Comparison of ENCODE assay signal across 12 cellular contexts in genomic region chr2:218964041-218964771, GRCh38. TPM values are rescaled to one million over a fixed set of nuclear protein-coding genes. Genes with fewer than 3 reads are reported as not detected.
DNase-seq lines count a peak whose midpoint lies in the region; ATAC-seq and TF ChIP-seq lines count a peak whose summit lies in the region.
"Had no signal": no experiment of that assay in that cellular context is flagged by ENCODE, and none has a peak within 500 bp of the region (broad histone marks: within the 10 kb centered on the region; RNA-seq: fewer than 3 reads in every experiment).

No MANE protein-coding gene starts in this region.

- H3K9ac ChIP-seq in fibroblast of lung (ENCODE audit: insufficient read depth, low read length), result no peak overlapping the region

- H3K4me3 Mint-ChIP-seq in MCF 10A (ENCODE audit: unreplicated experiment), result no peak overlapping the region

- intact Hi-C loops in MCF 10A (cut with micrococcal nuclease), result no loop called here
- intact Hi-C loops in breast epithelium (cut with DNase I; ENCODE audit: low total_unique reads), result no loop called here

- no peak overlapping the region for H3K27ac Mint-ChIP-seq in MCF 10A (ENCODE audit: low read depth, unreplicated experiment)

- H3K36me3 Mint-ChIP-seq in MCF 10A (ENCODE audit: insufficient read depth, unreplicated experiment), result no peaks in the 10 kb centered on the region

- no peak overlapping the region for H3K27ac ChIP-seq in breast epithelium
- H3K27ac ChIP-seq in fibroblast of lung (ENCODE audit: insufficient read depth, low read length), result peak overlapping the region; percentile 67
- H3K27ac ChIP-seq: C4-2B, hepatocyte, upper lobe of left lung had no signal

- H3K27me3 Mint-ChIP-seq in MCF 10A (ENCODE audit: insufficient read depth, unreplicated experiment), result peaks cover 68% of the 10 kb centered on the region

- H3K36me3 ChIP-seq in breast epithelium, result no peaks in the 10 kb centered on the region
- H3K36me3 ChIP-seq in fibroblast of lung (ENCODE audit: control insufficient read depth, insufficient read depth, low read length), result no peaks in the 10 kb centered on the region
- H3K36me3 ChIP-seq: upper lobe of left lung had no signal

- H3K79me2 ChIP-seq in fibroblast of lung (ENCODE audit: control insufficient read depth, insufficient read depth, low read length), result no peaks in the 10 kb centered on the region
- H3K79me2 ChIP-seq: hepatocyte had no signal

- peaks cover 3 to 12% of the 10 kb centered on the region in 2 donors for H3K4me1 ChIP-seq in breast epithelium
- H3K4me1 ChIP-seq in fibroblast of lung (ENCODE audit: control insufficient read depth, extremely low read depth, insufficient read depth, low read length), result peaks cover 12% of the 10 kb centered on the region

- H3K9me3 Mint-ChIP-seq in MCF 10A (ENCODE audit: unreplicated experiment), result no peaks in the 10 kb centered on the region

- H3K9me3 ChIP-seq in breast epithelium (no peaks in the 10 kb centered on the region), fibroblast of lung (ENCODE audit: control insufficient read depth, insufficient read depth, low read depth, low read length) (no peaks in the 10 kb centered on the region)
- H3K9me3 ChIP-seq: upper lobe of left lung had no signal

- H3K4me1 Mint-ChIP-seq in MCF 10A (ENCODE audit: insufficient read depth, unreplicated experiment), result peaks cover 13% of the 10 kb centered on the region

- no peak for TF ChIP-seq POLR2A in breast epithelium (IDR thresholded peaks at IDR 0.05)
- no peak for TF ChIP-seq POLR2A in GM18505 (IDR thresholded peaks at IDR 0.05; ENCODE audit: borderline replicate concordance, extremely low read depth, insufficient read depth, insufficient read length)

- H3K4me3 ChIP-seq in breast epithelium (no peak overlapping the region), fibroblast of lung (replicated peaks in 1 of 4; ENCODE audit: control extremely low read depth in 1 of 4, insufficient read depth in 1 of 4, low read depth in 3 of 4, low read length in 4 of 4) (peak overlapping the region in 2 of 4 experiments; percentile 19 to 48)
- H3K4me3 ChIP-seq: hepatocyte, upper lobe of left lung had no signal

- BruUV-seq in MCF 10A (replicated peaks; lab: Mats Ljungman, UMichigan), result no TSS peak

- peak overlapping the region; percentile 78 for H3K4me2 ChIP-seq in fibroblast of lung (ENCODE audit: extremely low read depth, insufficient read depth, low read length)

- H2AFZ ChIP-seq in fibroblast of lung (ENCODE audit: low read length), result no peak overlapping the region
- H2AFZ ChIP-seq: hepatocyte had no signal

- CTCF ChIA-PET in MCF 10A (lab: Yijun Ruan, JAX), result interaction anchor here (3.4 kb wide), 1 partner anchor 16 kb away, joined by 16 read pairs; no protein-coding TSS in a partner anchor

- DNase-seq in MCF 10A (ENCODE audit: unreplicated experiment) (peak; percentile 51), breast epithelium (ENCODE audit: low spot score in 2 of 2) (no peak), NCI-H82 (lab: John Stamatoyannopoulos, UW) (peak; percentile 87), fibroblast of lung (ENCODE audit: low read depth in 2 of 2) (peak; percentile 76 to 88)
- DNase-seq: NCI-H187, upper lobe of left lung had no signal

- POLR2A ChIA-PET in MCF 10A (lab: Yijun Ruan, JAX), result interaction anchor here (0.6 kb wide), 1 partner anchor 373 kb away, joined by 3 read pairs; no protein-coding TSS in a partner anchor

- H4K20me1 ChIP-seq in fibroblast of lung (ENCODE audit: control insufficient read depth, extremely low read depth, insufficient read depth, low read length), result no peaks in the 10 kb centered on the region

- peaks cover 29 to 71% of the 10 kb centered on the region in 2 donors for H3K27me3 ChIP-seq in breast epithelium
- peaks cover 25% of the 10 kb centered on the region for H3K27me3 ChIP-seq in fibroblast of lung (ENCODE audit: control insufficient read depth, insufficient read depth, low read length)

- TF ChIP-seq CTCF in MCF 10A (IDR thresholded peaks at IDR 0.05; ENCODE audit: unreplicated experiment) (no peak), breast epithelium (IDR thresholded peaks at IDR 0.05) (no peak), fibroblast of lung (conservative IDR thresholded peaks at IDR 0.05 in 1 of 2, IDR thresholded peaks at IDR 0.05 in 1 of 2; ENCODE audit: low read depth in 1 of 2, low read length in 2 of 2) (no peak)

- ATAC-seq in GM18505 (IDR thresholded peaks at IDR 0.05; ENCODE audit: unreplicated experiment), result no peak
- no peak for ATAC-seq in GM18511 (IDR thresholded peaks at IDR 0.05; ENCODE audit: unreplicated experiment)
- no peak for ATAC-seq in GM18519 (IDR thresholded peaks at IDR 0.05; ENCODE audit: low FRiP score, unreplicated experiment)
- ATAC-seq in HG02571 (IDR thresholded peaks at IDR 0.05; ENCODE audit: unreplicated experiment), result no peak

RNA-seq across cellular contexts. Expression of gene CDK5R2, which starts 4.7 kb away (rescaled TPM):
- total RNA-seq in MCF 10A (2022) (not detected in 2 replicates), breast epithelium (not detected), fibroblast of lung (under 0.01 and 0.17 TPM in 2 replicates)
- 0.02 and 0.05 TPM in 2 replicates for polyA plus RNA-seq in fibroblast of lung
- polyA plus RNA-seq in fibroblast of lung (2012), result 0.12 TPM in 1 of 2 replicates, not detected in the other
- 0.33 and 0.63 TPM in 2 replicates for polyA minus RNA-seq in fibroblast of lung (ENCODE audit: low replicate concordance)
- total RNA-seq: upper lobe of left lung had no signal
- polyA plus RNA-seq: hepatocyte had no signal

RNA-seq across cellular contexts. Expression of gene FEV, which starts 20.8 kb away (rescaled TPM):
- total RNA-seq in MCF 10A (2022) (not detected in 2 replicates), breast epithelium (not detected), fibroblast of lung (not detected in 2 replicates)
- polyA plus RNA-seq in fibroblast of lung, result not detected in 2 replicates
- polyA plus RNA-seq in fibroblast of lung (2012), result not detected in 2 replicates
- polyA minus RNA-seq in fibroblast of lung (ENCODE audit: low replicate concordance), result not detected in 2 replicates
- total RNA-seq: upper lobe of left lung had no signal

RNA-seq across cellular contexts. Expression of gene CRYBA2, which starts 29.0 kb away (rescaled TPM):
- not detected in 2 replicates for total RNA-seq in MCF 10A (2022)
- total RNA-seq in breast epithelium, result not detected
- total RNA-seq in fibroblast of lung, result not detected in 2 replicates
- not detected in 2 replicates for polyA plus RNA-seq in fibroblast of lung
- polyA plus RNA-seq in fibroblast of lung (2012), result not detected in 2 replicates
- not detected in 2 replicates for polyA minus RNA-seq in fibroblast of lung (ENCODE audit: low replicate concordance)
- total RNA-seq: upper lobe of left lung had no signal
- polyA plus RNA-seq: hepatocyte had no signal

Comparison
In these comparisons a context has a peak if more than half of its experiments do, and no peak if none do; other contexts are left out.
1. DNase-seq: peak in MCF 10A (single experiment), NCI-H82 (single experiment) and fibroblast of lung (2 of 2); none in breast epithelium (0 of 2).